In the genomic region with DNA sequence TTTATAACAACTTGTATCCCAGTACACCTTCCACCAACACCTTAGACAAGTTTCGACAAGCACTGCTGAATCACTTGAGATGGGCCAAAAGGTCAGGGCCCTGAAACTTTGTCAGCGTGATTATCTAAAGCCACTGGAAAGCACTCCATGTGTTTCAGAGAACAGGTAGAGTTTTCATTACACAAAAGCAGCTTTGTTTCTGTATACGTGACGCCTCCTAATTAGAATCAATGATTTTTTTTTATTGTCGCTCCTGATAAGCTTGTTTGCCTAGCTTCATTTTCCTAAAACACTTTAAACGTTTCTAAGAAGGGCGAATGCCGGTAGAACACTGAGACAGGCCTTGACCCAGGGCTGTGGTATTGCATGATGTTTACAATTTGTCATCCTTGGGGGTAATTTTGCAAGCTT, we compare ENCODE assay signal across 1 cellular context.
TF ChIP-seq lines count a peak whose summit lies in the region.

No MANE protein-coding gene starts in this region.

TF ChIP-seq in IMR-90, 13 proteins besides CTCF, POLR2A, EP300 and RAD21:
- TF ChIP-seq MXI1 (IDR thresholded peaks at IDR 0.05; ENCODE audit: borderline replicate concordance, low read depth, low read length) = no peak
- no peak for TF ChIP-seq MAZ (IDR thresholded peaks at IDR 0.05; ENCODE audit: borderline replicate concordance, low read depth, low read length)
TF ChIP-seq in IMR-90: peak in this region for 0.
